ENCODE assay signal across 9 cellular contexts in genomic region chr11:56841210-56841810, GRCh38.
DNase-seq lines count a peak whose midpoint lies in the region; ATAC-seq, FAIRE-seq and TF ChIP-seq lines count a peak whose summit lies in the region.
"Had no signal": no experiment of that assay in that cellular context is flagged by ENCODE, and none has a peak within 500 bp of the region (broad histone marks: within the 10 kb centered on the region; RNA-seq: fewer than 3 reads in every experiment).

No MANE protein-coding gene starts in this region.

- H3K36me3 ChIP-seq in WERI-Rb-1 (no peaks in the 10 kb centered on the region), parathyroid adenoma (ENCODE audit: control insufficient read depth, insufficient read depth, low read length) (no peaks in the 10 kb centered on the region)

- peak; percentile 8 for FAIRE-seq in frontal cortex (lab: Jason Lieb, UNC)

- no peak overlapping the region for H2BK20ac ChIP-seq in H9 (ENCODE audit: low read depth, low read length, poor library complexity, severe bottlenecking)

- no peak overlapping the region for H4K8ac ChIP-seq in H9 (replicated peaks; ENCODE audit: insufficient read length, low read depth, low read length)

- H3K4me1 Mint-ChIP-seq in H9: 0 out of 4 replicates have a peak, but pooled peaks cover 0 to 3% of the 10 kb centered on the region in 2 experiments
- H3K4me1 Mint-ChIP-seq: central memory CD8-positive, alpha-beta T cell had no signal

- no peak overlapping the region for H2BK15ac ChIP-seq in H9 (ENCODE audit: low read depth, low read length)

- peak; percentile 83 for TF ChIP-seq CTCF in H9 (conservative IDR thresholded peaks at IDR 0.05)
- peak; percentile 65 for TF ChIP-seq CTCF in WERI-Rb-1 (IDR thresholded peaks at IDR 0.05; ENCODE audit: low read depth, low read length)
- TF ChIP-seq CTCF in parathyroid adenoma (IDR thresholded peaks at IDR 0.05): peak; percentile 30

- no peak overlapping the region for H3K4ac ChIP-seq in H9 (ENCODE audit: low read depth, low read length)

- H3K23ac ChIP-seq in H9 (ENCODE audit: insufficient read length, low read depth, low read length): no peak overlapping the region

- no peak for ATAC-seq in GM19023 (IDR thresholded peaks at IDR 0.05; ENCODE audit: unreplicated experiment)

- H2AFZ ChIP-seq in H9 (ENCODE audit: low read length) (no peak overlapping the region), parathyroid adenoma (no peak overlapping the region)

- H4K20me1 ChIP-seq in H9 (ENCODE audit: control insufficient read depth, insufficient read depth, insufficient read length): no peaks in the 10 kb centered on the region

- H3T11ph ChIP-seq in H9 (ENCODE audit: low read length): no peak overlapping the region

- H3K4me3 ChIP-seq in WERI-Rb-1 (ENCODE audit: low read depth, low read length) (no peak overlapping the region), parathyroid adenoma (ENCODE audit: low read depth, low read length) (no peak overlapping the region)

- H3K23me2 ChIP-seq in H9 (ENCODE audit: insufficient read length, low read depth, low read length, poor library complexity, severe bottlenecking): no peaks in the 10 kb centered on the region

- H3K4me2 ChIP-seq in H9 (ENCODE audit: insufficient read depth, insufficient read length, low read length): no peak overlapping the region
- H3K4me2 ChIP-seq in parathyroid adenoma (ENCODE audit: low read length): no peak overlapping the region

- H4K5ac ChIP-seq in H9 (ENCODE audit: insufficient read length, low read depth, low read length): no peak overlapping the region

- peaks cover 0 to 6% (median 0%) of the 10 kb centered on the region in 3 experiments; a peak in 2 of 7 replicates for H3K36me3 Mint-ChIP-seq in H9 (ENCODE audit: insufficient read depth in 1 of 3, low read depth in 3 of 3)

- H2BK5ac ChIP-seq in H9 (ENCODE audit: insufficient read length, low read length): no peak overlapping the region

- no peak overlapping the region for H2BK12ac ChIP-seq in H9 (ENCODE audit: insufficient read length, low read depth, low read length)

- H3K27me3 Mint-ChIP-seq in H9 (ENCODE audit: low read depth): no peaks in the 10 kb centered on the region
- H3K27me3 Mint-ChIP-seq: central memory CD8-positive, alpha-beta T cell had no signal

- no peak overlapping the region for H2AK5ac ChIP-seq in H9 (ENCODE audit: insufficient read length, low read length)

- H2BK120ac ChIP-seq in H9 (ENCODE audit: low read depth, low read length, poor library complexity, severe bottlenecking): no peak overlapping the region

- H3K9ac ChIP-seq in H9 (ENCODE audit: extremely low read depth, insufficient read length, low read length): no peak overlapping the region
- H3K9ac ChIP-seq in parathyroid adenoma: no peak overlapping the region

- H3K9me3 ChIP-seq in H9 (ENCODE audit: control insufficient read depth, low read depth, low read length) (no peaks in the 10 kb centered on the region), WERI-Rb-1 (ENCODE audit: severe bottlenecking) (peaks cover 6% of the 10 kb centered on the region), parathyroid adenoma (ENCODE audit: control insufficient read depth, low read length) (no peaks in the 10 kb centered on the region)

- H3K27ac ChIP-seq in H9 (ENCODE audit: insufficient read length, low read depth, low read length) (no peak overlapping the region), WERI-Rb-1 (no peak overlapping the region), parathyroid adenoma (no peak overlapping the region)

- no peak overlapping the region for H3K14ac ChIP-seq in H9 (ENCODE audit: insufficient read depth, low read length)

- H3K4me1 ChIP-seq in H9 (ENCODE audit: insufficient read depth, low read length): no peaks in the 10 kb centered on the region
- no peaks in the 10 kb centered on the region for H3K4me1 ChIP-seq in parathyroid adenoma

- no peak overlapping the region for H3K18ac ChIP-seq in H9 (ENCODE audit: insufficient read length, low read depth, low read length)

- no peak overlapping the region for H4K91ac ChIP-seq in H9 (ENCODE audit: insufficient read length, low read depth, low read length)

- H3K27me3 ChIP-seq in H9 (ENCODE audit: insufficient read depth, low read length) (no peaks in the 10 kb centered on the region), WERI-Rb-1 (ENCODE audit: insufficient read depth, low read depth, severe bottlenecking) (peaks cover 65% of the 10 kb centered on the region), parathyroid adenoma (ENCODE audit: control insufficient read depth, insufficient read depth, low read length) (no peaks in the 10 kb centered on the region)

- WGBS in H9 (ENCODE audit: extremely low coverage, insufficient read length, low lambda C conversion rate): no CpG with 5 or more reads among the region's 8 CpGs

- peak; percentile 5 to 30 for DNase-seq in activated CD4-positive, alpha-beta T cell treated with anti-CD3 and anti-CD28 coated beads for 24 hours (ENCODE audit: low read depth in 2 of 2)
- no peak for DNase-seq in activated CD4-positive, alpha-beta T cell treated with anti-CD3 and anti-CD28 coated beads, Interleukin-2, amount 50 U/mL, for 4 hours
- DNase-seq in H9: peak; percentile 45
- peak; percentile 6 to 44 for DNase-seq in NCI-H1930 (lab: John Stamatoyannopoulos, UW)
- peak; percentile 14 for DNase-seq in WERI-Rb-1
- DNase-seq in frontal cortex (ENCODE audit: low spot score in 2 of 2): peak; percentile 33 to 50

- H3K4me3 Mint-ChIP-seq in H9: no peak overlapping the region
- H3K4me3 Mint-ChIP-seq: central memory CD8-positive, alpha-beta T cell had no signal

- no peak overlapping the region for H3K56ac ChIP-seq in H9 (ENCODE audit: insufficient read length, low read depth, low read length)

- H3K79me2 ChIP-seq in H9 (ENCODE audit: insufficient read depth, low read length): no peaks in the 10 kb centered on the region
- H3K79me2 ChIP-seq in parathyroid adenoma: no peaks in the 10 kb centered on the region

- no peak overlapping the region for H3K27ac Mint-ChIP-seq in H9

- peaks cover 0 to 12% of the 10 kb centered on the region in 2 experiments; a peak in 4 of 5 replicates for H3K9me3 Mint-ChIP-seq in H9

- H3K79me1 ChIP-seq in H9 (ENCODE audit: insufficient read depth, low read depth, low read length, poor library complexity, severe bottlenecking): no peaks in the 10 kb centered on the region

Comparison
In these comparisons a context has a peak if more than half of its experiments do, and no peak if none do; other contexts are left out.
1. DNase-seq: peak in activated CD4-positive, alpha-beta T cell treated with anti-CD3 and anti-CD28 coated beads for 24 hours (2 of 2), H9 (single experiment), NCI-H1930 (2 of 2), WERI-Rb-1 (single experiment) and frontal cortex (2 of 2); none in activated CD4-positive, alpha-beta T cell treated with anti-CD3 and anti-CD28 coated beads, Interleukin-2, amount 50 U/mL, for 4 hours (0 of 2).
2. CTCF ChIP-seq: peak in every context shown above with its lines; median percentile 83 in H9; 65 in WERI-Rb-1; 30 in parathyroid adenoma.